ENCODE assay signal across 29 cellular contexts in the genomic region with DNA sequence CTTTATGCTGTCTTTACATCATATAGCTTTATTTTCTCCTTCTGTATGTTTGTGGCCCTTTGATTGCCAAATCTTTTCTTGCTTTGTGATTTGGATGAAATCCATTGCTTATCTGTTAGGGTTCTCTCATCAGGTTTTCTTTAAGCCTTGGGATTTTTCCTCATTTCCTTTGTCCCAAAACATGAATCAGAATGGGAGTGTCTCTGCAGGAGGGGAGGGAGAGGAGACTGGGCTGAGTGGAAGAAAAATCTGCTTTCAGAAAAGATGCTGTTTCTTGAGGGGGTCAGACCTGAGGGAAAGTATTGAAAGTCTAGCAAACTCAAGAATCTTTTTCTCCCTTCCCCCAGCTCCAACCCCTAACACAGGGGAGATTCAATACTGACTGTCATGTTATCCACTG.
DNase-seq lines count a peak whose midpoint lies in the region; ATAC-seq and TF ChIP-seq lines count a peak whose summit lies in the region.
"Had no signal": no experiment of that assay in that cellular context is flagged by ENCODE, and none has a peak within 500 bp of the region (broad histone marks: within the 10 kb centered on the region; RNA-seq: fewer than 3 reads in every experiment).

No MANE protein-coding gene starts in this region.

- H3K27me3 ChIP-seq in HUES6 (ENCODE audit: control insufficient read depth, insufficient read depth, low read length) (no peaks in the 10 kb centered on the region), iPS-18a (ENCODE audit: control insufficient read depth, insufficient read depth, low read length) (no peaks in the 10 kb centered on the region), smooth muscle cell (ENCODE audit: low read depth) (no peaks in the 10 kb centered on the region), MM.1S (replicated peaks; ENCODE audit: insufficient read depth, low read length) (no peaks in the 10 kb centered on the region)
- H3K27me3 ChIP-seq: brain microvascular endothelial cell had no signal

- DNase-seq in WTC11 (ENCODE audit: low spot score) (no peak), smooth muscle cell (lab: John Stamatoyannopoulos, UW; ENCODE audit: unreplicated experiment) (no peak), MM.1S (no peak)
- DNase-seq: activated CD8-positive, alpha-beta memory T cell treated with anti-CD3 and anti-CD28 coated beads, Interleukin-2, amount 50 U/mL, for 48 hours; activated CD8-positive, alpha-beta T cell treated with anti-CD3 and anti-CD28 coated beads for 36 hours; activated naive CD4-positive, alpha-beta T cell treated with Interleukin-2 at 50 U/mL for 16 hours; adrenal gland; brain microvascular endothelial cell; Caco-2; cerebellar nuclear complex; dermis blood vessel endothelial cell; DMS79; GF-D8; kidney; left ventricle myocardium superior; naive B cell; NCI-H1092; Right ventricle myocardium superior; stimulated activated CD4-positive, alpha-beta T cell treated with anti-CD3 and anti-CD28 coated beads, Interleukin-15, amount 100 ng/mL, for 24 hours; substantia nigra had no signal

- POLR2A ChIA-PET in WTC11 (lab: Charles Lee) = no interaction called here

- no peak overlapping the region for H3K4me3 ChIP-seq in HUES6 (ENCODE audit: low read depth, low read length)
- H3K4me3 ChIP-seq in iPS-18a (ENCODE audit: low read length) = peak overlapping the region; percentile 26
- H3K4me3 ChIP-seq in smooth muscle cell = no peak overlapping the region
- H3K4me3 ChIP-seq in MM.1S (ENCODE audit: low read length) = no peak overlapping the region
- H3K4me3 ChIP-seq: adrenal gland, K562 had no signal

- ATAC-seq in WTC11 (peak; percentile 12), GM21717 (IDR thresholded peaks at IDR 0.05; ENCODE audit: unreplicated experiment) (no peak)
- no peak for ATAC-seq in activated CD4-positive, CD25-positive, alpha-beta regulatory T cell treated with anti-CD3 and anti-CD28 coated beads, Interleukin-2, amount 50 U/mL, for 24 hours
- ATAC-seq: activated CD8-positive, alpha-beta T cell treated with anti-CD3 and anti-CD28 coated beads for 36 hours; K562; left ventricle myocardium superior; Panc1; stimulated activated effector memory CD8-positive, alpha-beta T cell treated with anti-CD3 and anti-CD28 coated beads, Interleukin-12 subunit alpha, Interleukin-12 subunit beta, amount 100 ng/mL, for 72 hours had no signal

- H3K27ac Mint-ChIP-seq in WTC11 = peak overlapping the region; percentile 97
- H3K27ac Mint-ChIP-seq: activated CD8-positive, alpha-beta T cell treated with anti-CD3 and anti-CD28 coated beads for 36 hours; activated T-helper 1 cell treated with anti-CD3 and anti-CD28 coated beads, Interleukin-12 subunit alpha, Interleukin-12 subunit beta, Interleukin-2, Interleukin-4 antibody, amounts not matched to agents 30 ng/mL and 10 ng/mL and 1 ng/mL, durations not matched to agents 14 hours and 24 hours and 36 hours; CD14-positive monocyte; stimulated activated effector memory CD8-positive, alpha-beta T cell treated with anti-CD3 and anti-CD28 coated beads, Interleukin-12 subunit alpha, Interleukin-12 subunit beta, amount 100 ng/mL, for 72 hours had no signal

- no peak for TF ChIP-seq CTCF in WTC11 (IDR thresholded peaks at IDR 0.05)
- TF ChIP-seq CTCF in smooth muscle cell (IDR thresholded peaks at IDR 0.05; ENCODE audit: borderline replicate concordance, insufficient read depth, poor library complexity, severe bottlenecking) = no peak
- no peak for TF ChIP-seq CTCF in MM.1S (IDR thresholded peaks at IDR 0.05; ENCODE audit: low read length)

- H4K20me1 ChIP-seq in smooth muscle cell (ENCODE audit: low read depth) = no peaks in the 10 kb centered on the region
- no peaks in the 10 kb centered on the region for H4K20me1 ChIP-seq in MM.1S (ENCODE audit: insufficient read depth, low read length)

- H3K36me3 ChIP-seq in HUES6 (ENCODE audit: control insufficient read depth, insufficient read depth, low read length) (no peaks in the 10 kb centered on the region), iPS-18a (ENCODE audit: control insufficient read depth, low read depth, low read length) (no peaks in the 10 kb centered on the region), smooth muscle cell (ENCODE audit: low read depth) (no peaks in the 10 kb centered on the region), MM.1S (replicated peaks; ENCODE audit: insufficient read depth, low read length) (no peaks in the 10 kb centered on the region)
- H3K36me3 ChIP-seq: adrenal gland, brain microvascular endothelial cell had no signal

- no peaks in the 10 kb centered on the region for H3K36me3 Mint-ChIP-seq in WTC11
- H3K36me3 Mint-ChIP-seq: CD14-positive monocyte; naive B cell; stimulated activated effector memory CD8-positive, alpha-beta T cell treated with anti-CD3 and anti-CD28 coated beads, Interleukin-12 subunit alpha, Interleukin-12 subunit beta, amount 100 ng/mL, for 72 hours had no signal

- peak overlapping the region; percentile 62 for H2AFZ ChIP-seq in smooth muscle cell (ENCODE audit: low read depth)
- no peak overlapping the region for H2AFZ ChIP-seq in MM.1S (ENCODE audit: low read length)

- H3K9ac ChIP-seq in HUES6 (ENCODE audit: low read length) (peak overlapping the region; percentile 76), iPS-18a (ENCODE audit: low read length) (peak overlapping the region; percentile 60), smooth muscle cell (ENCODE audit: low read depth) (no peak overlapping the region), MM.1S (ENCODE audit: low read length) (no peak overlapping the region)

- H3K4me2 ChIP-seq in smooth muscle cell (peak overlapping the region; percentile 68), MM.1S (ENCODE audit: low read depth, low read length) (no peak overlapping the region)

- CTCF ChIA-PET in WTC11 (lab: Charles Lee) = no interaction called here

- H3K27ac ChIP-seq in HUES6 (ENCODE audit: low read depth, low read length) (peak overlapping the region; percentile 79), iPS-18a (ENCODE audit: low read length) (peak overlapping the region; percentile 73), smooth muscle cell (ENCODE audit: low read depth) (no peak overlapping the region), MM.1S (ENCODE audit: low read length) (no peak overlapping the region)
- H3K27ac ChIP-seq: adrenal gland, brain microvascular endothelial cell had no signal

- no peaks in the 10 kb centered on the region for H3K9me3 Mint-ChIP-seq in WTC11
- H3K9me3 Mint-ChIP-seq: activated CD8-positive, alpha-beta T cell treated with anti-CD3 and anti-CD28 coated beads for 36 hours; activated T-helper 1 cell treated with anti-CD3 and anti-CD28 coated beads, Interleukin-12 subunit alpha, Interleukin-12 subunit beta, Interleukin-2, Interleukin-4 antibody, amounts not matched to agents 30 ng/mL and 10 ng/mL and 1 ng/mL, durations not matched to agents 14 hours and 24 hours and 36 hours; CD14-positive monocyte; naive B cell had no signal

- H3K4me1 Mint-ChIP-seq in WTC11 = peaks cover 90% of the 10 kb centered on the region
- H3K4me1 Mint-ChIP-seq: CD14-positive monocyte; naive B cell; stimulated activated effector memory CD8-positive, alpha-beta T cell treated with anti-CD3 and anti-CD28 coated beads, Interleukin-12 subunit alpha, Interleukin-12 subunit beta, amount 100 ng/mL, for 72 hours had no signal

- H3K9me3 ChIP-seq in HUES6 (ENCODE audit: control insufficient read depth, insufficient read depth, low read depth, low read length) = no peaks in the 10 kb centered on the region
- H3K9me3 ChIP-seq in iPS-18a (ENCODE audit: control insufficient read depth, low read depth, low read length) = no peaks in the 10 kb centered on the region
- H3K9me3 ChIP-seq in smooth muscle cell (replicated peaks; ENCODE audit: low read depth) = no peaks in the 10 kb centered on the region
- no peaks in the 10 kb centered on the region for H3K9me3 ChIP-seq in MM.1S (replicated peaks; ENCODE audit: insufficient read depth, low read length)
- H3K9me3 ChIP-seq: adrenal gland, Caco-2 had no signal

- H3F3A ChIP-seq in smooth muscle cell (ENCODE audit: low read depth) (no peaks in the 10 kb centered on the region), MM.1S (ENCODE audit: insufficient read depth, low read length) (no peaks in the 10 kb centered on the region)

- H3K4me1 ChIP-seq in HUES6 (ENCODE audit: control insufficient read depth, insufficient read depth, low read length) (peaks cover 98% of the 10 kb centered on the region), iPS-18a (ENCODE audit: control insufficient read depth, low read depth, low read length) (peaks cover 98% of the 10 kb centered on the region), smooth muscle cell (ENCODE audit: low read depth) (peaks cover 55% of the 10 kb centered on the region), MM.1S (ENCODE audit: low read length) (no peaks in the 10 kb centered on the region)
- H3K4me1 ChIP-seq: adrenal gland, Caco-2 had no signal

- H3K4me3 Mint-ChIP-seq in WTC11 = peak overlapping the region; percentile 24
- H3K4me3 Mint-ChIP-seq: activated CD8-positive, alpha-beta T cell treated with anti-CD3 and anti-CD28 coated beads for 36 hours; activated T-helper 1 cell treated with anti-CD3 and anti-CD28 coated beads, Interleukin-12 subunit alpha, Interleukin-12 subunit beta, Interleukin-2, Interleukin-4 antibody, amounts not matched to agents 30 ng/mL and 10 ng/mL and 1 ng/mL, durations not matched to agents 14 hours and 24 hours and 36 hours; CD14-positive monocyte; naive B cell; stimulated activated effector memory CD8-positive, alpha-beta T cell treated with anti-CD3 and anti-CD28 coated beads, Interleukin-12 subunit alpha, Interleukin-12 subunit beta, amount 100 ng/mL, for 72 hours had no signal

- H3K9me2 ChIP-seq in MM.1S (replicated peaks; ENCODE audit: insufficient read depth, low read length) = no peaks in the 10 kb centered on the region

- H3K79me2 ChIP-seq in smooth muscle cell (ENCODE audit: low read depth) (no peaks in the 10 kb centered on the region), MM.1S (ENCODE audit: low read length) (no peaks in the 10 kb centered on the region)

- H3K27me3 Mint-ChIP-seq in WTC11 (ENCODE audit: low read depth) = no peaks in the 10 kb centered on the region
- H3K27me3 Mint-ChIP-seq: activated CD8-positive, alpha-beta T cell treated with anti-CD3 and anti-CD28 coated beads for 36 hours had no signal

Comparison
In these comparisons a context has a peak if more than half of its experiments do, and no peak if none do; other contexts are left out.
1. H3K27ac ChIP-seq: peak in HUES6 (single experiment) and iPS-18a (single experiment); none in smooth muscle cell (single experiment) and MM.1S (single experiment).
2. H3K9ac ChIP-seq: peak in HUES6 (single experiment) and iPS-18a (single experiment); none in smooth muscle cell (single experiment) and MM.1S (single experiment).